11 cellular contexts compared by ENCODE assay signal in genomic region chr6:68915591-68915990, GRCh38.
DNase-seq lines count a peak whose midpoint lies in the region; TF ChIP-seq lines count a peak whose summit lies in the region.
"Had no signal": no experiment of that assay in that cellular context is flagged by ENCODE, and none has a peak within 500 bp of the region (broad histone marks: within the 10 kb centered on the region; RNA-seq: fewer than 3 reads in every experiment).

No MANE protein-coding gene starts in this region.

- DNase-seq in NCI-H2107 treated with DMSO at 0.1 percent for 48 hours (lab: John Stamatoyannopoulos, UW; ENCODE audit: unreplicated experiment) (peak; percentile 14), NCI-H2107 (lab: John Stamatoyannopoulos, UW) (no peak), kidney glomerular epithelial cell (lab: John Stamatoyannopoulos, UW) (peak; percentile 35), NCI-H446 treated with DMSO at 0.1 percent for 48 hours (lab: John Stamatoyannopoulos, UW) (no peak), NCI-H146 treated with DMSO at 0.1 percent for 48 hours (lab: John Stamatoyannopoulos, UW; ENCODE audit: unreplicated experiment) (no peak)
- no peak for DNase-seq in stimulated activated CD4-positive, alpha-beta T cell treated with anti-CD3 and anti-CD28 coated beads, Interleukin-15, amount 100 ng/mL, for 24 hours
- DNase-seq: CD4-positive, alpha-beta memory T cell; DMS153; DMS79; GDM1 had no signal

- TF ChIP-seq RAD21 in Ishikawa (IDR thresholded peaks at IDR 0.05; ENCODE audit: low read depth), result no peak

- no peak for TF ChIP-seq EP300 in Ishikawa (IDR thresholded peaks at IDR 0.05; ENCODE audit: borderline replicate concordance)

TF ChIP-seq in Ishikawa, 13 proteins besides CTCF, POLR2A, EP300 and RAD21:
- TF ChIP-seq YY1 (IDR thresholded peaks at IDR 0.05; ENCODE audit: low read depth), result no peak
- TF ChIP-seq TEAD4 (IDR thresholded peaks at IDR 0.05), result 0 out of 2 replicates have a peak, but pooled peaks have one; percentile 22
- TF ChIP-seq FOXM1 (IDR thresholded peaks at IDR 0.05; ENCODE audit: borderline replicate concordance, low read depth), result no peak
- TF ChIP-seq, protein P1, sequence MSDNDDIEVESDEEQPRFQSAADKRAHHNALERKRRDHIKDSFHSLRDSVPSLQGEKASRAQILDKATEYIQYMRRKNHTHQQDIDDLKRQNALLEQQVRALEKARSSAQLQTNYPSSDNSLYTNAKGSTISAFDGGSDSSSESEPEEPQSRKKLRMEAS (IDR thresholded peaks at IDR 0.05), result no peak
- no peak for TF ChIP-seq TAF1 (IDR thresholded peaks at IDR 0.05; ENCODE audit: low read depth)
- no peak for TF ChIP-seq USF1 (IDR thresholded peaks at IDR 0.05)
- TF ChIP-seq CEBPB (IDR thresholded peaks at IDR 0.05), result no peak

Comparison
In these comparisons a context has a peak if more than half of its experiments do, and no peak if none do; other contexts are left out.
1. DNase-seq: peak in NCI-H2107 treated with DMSO at 0.1 percent for 48 hours (single experiment) and kidney glomerular epithelial cell (single experiment); none in NCI-H2107 (single experiment), NCI-H446 treated with DMSO at 0.1 percent for 48 hours (single experiment), stimulated activated CD4-positive, alpha-beta T cell treated with anti-CD3 and anti-CD28 coated beads, Interleukin-15, amount 100 ng/mL, for 24 hours (single experiment) and NCI-H146 treated with DMSO at 0.1 percent for 48 hours (single experiment).